ENCODE assay signal across 8 cellular contexts in genomic region chr7:128410092-128410665, GRCh38.
DNase-seq lines count a peak whose midpoint lies in the region; ATAC-seq, FAIRE-seq and TF ChIP-seq lines count a peak whose summit lies in the region.

No MANE protein-coding gene starts in this region.

- no peak for TF ChIP-seq CTCF in brain microvascular endothelial cell (IDR thresholded peaks at IDR 0.05; ENCODE audit: low read depth, low read length, missing control alignments)
- no peak for TF ChIP-seq CTCF in D721Med (IDR thresholded peaks at IDR 0.05; ENCODE audit: insufficient read depth, missing control alignments)

- peak; percentile 21 for ATAC-seq in GM21576 (IDR thresholded peaks at IDR 0.05; ENCODE audit: unreplicated experiment)

- peak overlapping the region; percentile 56 for H3K27ac ChIP-seq in brain microvascular endothelial cell

- in situ Hi-C loops in KBM-7 (cut with MboI; ENCODE audit: low pct_unique_long_range_greater_than_20kb, low sequenced_read_pairs): no loop called here
- in situ Hi-C loops in brain microvascular endothelial cell (cut with HindIII; ENCODE audit: low pct_ligation_motif_present, low sequenced_read_pairs): no loop called here

- FAIRE-seq in D721Med (lab: Jason Lieb, UNC): no peak

- peak overlapping the region; percentile 65 for H3K4me3 ChIP-seq in brain microvascular endothelial cell (ENCODE audit: low read depth, low read length)

- no peaks in the 10 kb centered on the region for H3K36me3 ChIP-seq in brain microvascular endothelial cell (replicated peaks)

- DNase-seq in DMS114 treated with DMSO at 0.1 percent for 48 hours (lab: John Stamatoyannopoulos, UW; ENCODE audit: unreplicated experiment) (peak; percentile 54), KBM-7 (peak; percentile 84), T follicular helper cell (ENCODE audit: low read depth) (peak; percentile 43), brain microvascular endothelial cell (peak; percentile 78), inferior parietal cortex (ENCODE audit: extremely low spot score) (peak; percentile 40), D721Med (ENCODE audit: insufficient read length, low spot score) (no peak)
- DNase-seq in stimulated activated CD4-positive, alpha-beta T cell treated with anti-CD3 and anti-CD28 coated beads, Interleukin-12 subunit alpha, Interleukin-12 subunit beta, amount 100 ng/mL, for 4 hours: peak; percentile 38

- peaks cover 3% of the 10 kb centered on the region for H3K27me3 ChIP-seq in brain microvascular endothelial cell (replicated peaks)
